ENCODE assay signal across 1 cellular context in the genomic region with DNA sequence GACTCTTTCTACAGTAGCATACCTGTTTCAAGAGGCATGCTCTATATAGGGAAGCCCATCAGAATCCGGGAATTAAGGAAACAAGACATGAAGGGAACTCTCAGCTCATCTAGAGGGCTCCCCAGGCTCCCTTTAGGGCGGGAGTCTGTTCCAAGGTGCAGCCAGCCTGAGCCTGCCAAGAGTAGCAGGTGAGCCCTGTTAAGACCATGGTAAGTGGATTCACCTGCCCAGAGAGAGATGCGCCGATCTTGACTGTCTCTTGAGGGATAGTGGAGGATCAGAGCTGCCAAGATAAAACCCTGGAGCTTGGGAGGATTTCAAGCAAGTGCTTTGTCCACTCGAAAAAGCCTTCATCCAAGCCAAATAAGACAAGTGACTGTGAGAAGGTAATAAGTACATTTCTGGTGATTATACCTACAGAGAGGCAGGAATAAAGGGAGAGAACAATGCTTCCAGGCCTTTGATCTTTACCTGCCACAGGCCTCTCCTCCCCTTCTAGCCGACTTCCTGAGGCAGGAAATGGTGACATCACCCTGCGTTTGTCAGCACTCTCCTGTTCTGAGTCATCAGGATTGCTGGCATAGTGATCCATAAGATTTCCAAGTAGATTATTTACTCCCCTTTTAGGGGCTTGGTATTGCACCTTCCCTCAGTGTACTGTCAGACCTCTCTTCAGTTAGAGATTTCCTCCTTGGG.
A peak's percentile ranks its signal among the peaks of the same experiment; 100 is the strongest.
TF ChIP-seq lines count a peak whose summit lies in the region.

No MANE protein-coding gene starts in this region.

TF ChIP-seq in HepG2, 621 proteins besides CTCF, POLR2A, EP300 and RAD21 (continued from another document and continues in another):
- TF ChIP-seq, protein P1, sequence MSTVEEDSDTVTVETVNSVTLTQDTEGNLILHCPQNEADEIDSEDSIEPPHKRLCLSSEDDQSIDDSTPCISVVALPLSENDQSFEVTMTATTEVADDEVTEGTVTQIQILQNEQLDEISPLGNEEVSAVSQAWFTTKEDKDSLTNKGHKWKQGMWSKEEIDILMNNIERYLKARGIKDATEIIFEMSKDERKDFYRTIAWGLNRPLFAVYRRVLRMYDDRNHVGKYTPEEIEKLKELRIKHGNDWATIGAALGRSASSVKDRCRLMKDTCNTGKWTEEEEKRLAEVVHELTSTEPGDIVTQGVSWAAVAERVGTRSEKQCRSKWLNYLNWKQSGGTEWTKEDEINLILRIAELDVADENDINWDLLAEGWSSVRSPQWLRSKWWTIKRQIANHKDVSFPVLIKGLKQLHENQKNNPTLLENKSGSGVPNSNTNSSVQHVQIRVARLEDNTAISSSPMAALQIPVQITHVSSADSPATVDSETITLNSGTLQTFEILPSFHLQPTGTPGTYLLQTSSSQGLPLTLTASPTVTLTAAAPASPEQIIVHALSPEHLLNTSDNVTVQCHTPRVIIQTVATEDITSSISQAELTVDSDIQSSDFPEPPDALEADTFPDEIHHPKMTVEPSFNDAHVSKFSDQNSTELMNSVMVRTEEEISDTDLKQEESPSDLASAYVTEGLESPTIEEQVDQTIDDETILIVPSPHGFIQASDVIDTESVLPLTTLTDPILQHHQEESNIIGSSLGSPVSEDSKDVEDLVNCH (CRISPR knock-in tag; IDR thresholded peaks at IDR 0.05) = no peak
- TF ChIP-seq, protein P2, sequence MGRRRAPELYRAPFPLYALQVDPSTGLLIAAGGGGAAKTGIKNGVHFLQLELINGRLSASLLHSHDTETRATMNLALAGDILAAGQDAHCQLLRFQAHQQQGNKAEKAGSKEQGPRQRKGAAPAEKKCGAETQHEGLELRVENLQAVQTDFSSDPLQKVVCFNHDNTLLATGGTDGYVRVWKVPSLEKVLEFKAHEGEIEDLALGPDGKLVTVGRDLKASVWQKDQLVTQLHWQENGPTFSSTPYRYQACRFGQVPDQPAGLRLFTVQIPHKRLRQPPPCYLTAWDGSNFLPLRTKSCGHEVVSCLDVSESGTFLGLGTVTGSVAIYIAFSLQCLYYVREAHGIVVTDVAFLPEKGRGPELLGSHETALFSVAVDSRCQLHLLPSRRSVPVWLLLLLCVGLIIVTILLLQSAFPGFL (CRISPR knock-in tag; IDR thresholded peaks at IDR 0.05) = no peak
- no peak for TF ChIP-seq SMAD3 (CRISPR knock-in tag; IDR thresholded peaks at IDR 0.05)
- 0 out of 2 replicates have a peak, but pooled peaks have one; percentile 24 for TF ChIP-seq KDM3A (CRISPR knock-in tag; IDR thresholded peaks at IDR 0.05; ENCODE audit: low read depth)
- TF ChIP-seq GZF1 (CRISPR knock-in tag; IDR thresholded peaks at IDR 0.05) = no peak
- TF ChIP-seq, protein P3, sequence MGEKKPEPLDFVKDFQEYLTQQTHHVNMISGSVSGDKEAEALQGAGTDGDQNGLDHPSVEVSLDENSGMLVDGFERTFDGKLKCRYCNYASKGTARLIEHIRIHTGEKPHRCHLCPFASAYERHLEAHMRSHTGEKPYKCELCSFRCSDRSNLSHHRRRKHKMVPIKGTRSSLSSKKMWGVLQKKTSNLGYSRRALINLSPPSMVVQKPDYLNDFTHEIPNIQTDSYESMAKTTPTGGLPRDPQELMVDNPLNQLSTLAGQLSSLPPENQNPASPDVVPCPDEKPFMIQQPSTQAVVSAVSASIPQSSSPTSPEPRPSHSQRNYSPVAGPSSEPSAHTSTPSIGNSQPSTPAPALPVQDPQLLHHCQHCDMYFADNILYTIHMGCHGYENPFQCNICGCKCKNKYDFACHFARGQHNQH (CRISPR knock-in tag; IDR thresholded peaks at IDR 0.05) = peak; percentile 79
- TF ChIP-seq, protein P4, sequence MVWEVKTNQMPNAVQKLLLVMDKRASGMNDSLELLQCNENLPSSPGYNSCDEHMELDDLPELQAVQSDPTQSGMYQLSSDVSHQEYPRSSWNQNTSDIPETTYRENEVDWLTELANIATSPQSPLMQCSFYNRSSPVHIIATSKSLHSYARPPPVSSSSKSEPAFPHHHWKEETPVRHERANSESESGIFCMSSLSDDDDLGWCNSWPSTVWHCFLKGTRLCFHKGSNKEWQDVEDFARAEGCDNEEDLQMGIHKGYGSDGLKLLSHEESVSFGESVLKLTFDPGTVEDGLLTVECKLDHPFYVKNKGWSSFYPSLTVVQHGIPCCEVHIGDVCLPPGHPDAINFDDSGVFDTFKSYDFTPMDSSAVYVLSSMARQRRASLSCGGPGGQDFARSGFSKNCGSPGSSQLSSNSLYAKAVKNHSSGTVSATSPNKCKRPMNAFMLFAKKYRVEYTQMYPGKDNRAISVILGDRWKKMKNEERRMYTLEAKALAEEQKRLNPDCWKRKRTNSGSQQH (CRISPR knock-in tag; IDR thresholded peaks at IDR 0.05; ENCODE audit: low read depth) = no peak
- TF ChIP-seq, protein P5, sequence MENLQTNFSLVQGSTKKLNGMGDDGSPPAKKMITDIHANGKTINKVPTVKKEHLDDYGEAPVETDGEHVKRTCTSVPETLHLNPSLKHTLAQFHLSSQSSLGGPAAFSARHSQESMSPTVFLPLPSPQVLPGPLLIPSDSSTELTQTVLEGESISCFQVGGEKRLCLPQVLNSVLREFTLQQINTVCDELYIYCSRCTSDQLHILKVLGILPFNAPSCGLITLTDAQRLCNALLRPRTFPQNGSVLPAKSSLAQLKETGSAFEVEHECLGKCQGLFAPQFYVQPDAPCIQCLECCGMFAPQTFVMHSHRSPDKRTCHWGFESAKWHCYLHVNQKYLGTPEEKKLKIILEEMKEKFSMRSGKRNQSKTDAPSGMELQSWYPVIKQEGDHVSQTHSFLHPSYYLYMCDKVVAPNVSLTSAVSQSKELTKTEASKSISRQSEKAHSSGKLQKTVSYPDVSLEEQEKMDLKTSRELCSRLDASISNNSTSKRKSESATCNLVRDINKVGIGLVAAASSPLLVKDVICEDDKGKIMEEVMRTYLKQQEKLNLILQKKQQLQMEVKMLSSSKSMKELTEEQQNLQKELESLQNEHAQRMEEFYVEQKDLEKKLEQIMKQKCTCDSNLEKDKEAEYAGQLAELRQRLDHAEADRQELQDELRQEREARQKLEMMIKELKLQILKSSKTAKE (CRISPR knock-in tag; IDR thresholded peaks at IDR 0.05; ENCODE audit: borderline replicate concordance) = peak; percentile 77; the same call in 1 of the 2 replicates
- TF ChIP-seq, protein P6, sequence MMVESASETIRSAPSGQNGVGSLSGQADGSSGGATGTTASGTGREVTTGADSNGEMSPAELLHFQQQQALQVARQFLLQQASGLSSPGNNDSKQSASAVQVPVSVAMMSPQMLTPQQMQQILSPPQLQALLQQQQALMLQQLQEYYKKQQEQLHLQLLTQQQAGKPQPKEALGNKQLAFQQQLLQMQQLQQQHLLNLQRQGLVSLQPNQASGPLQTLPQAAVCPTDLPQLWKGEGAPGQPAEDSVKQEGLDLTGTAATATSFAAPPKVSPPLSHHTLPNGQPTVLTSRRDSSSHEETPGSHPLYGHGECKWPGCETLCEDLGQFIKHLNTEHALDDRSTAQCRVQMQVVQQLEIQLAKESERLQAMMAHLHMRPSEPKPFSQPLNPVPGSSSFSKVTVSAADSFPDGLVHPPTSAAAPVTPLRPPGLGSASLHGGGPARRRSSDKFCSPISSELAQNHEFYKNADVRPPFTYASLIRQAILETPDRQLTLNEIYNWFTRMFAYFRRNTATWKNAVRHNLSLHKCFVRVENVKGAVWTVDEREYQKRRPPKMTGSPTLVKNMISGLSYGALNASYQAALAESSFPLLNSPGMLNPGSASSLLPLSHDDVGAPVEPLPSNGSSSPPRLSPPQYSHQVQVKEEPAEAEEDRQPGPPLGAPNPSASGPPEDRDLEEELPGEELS (CRISPR knock-in tag; IDR thresholded peaks at IDR 0.05) = peak; percentile 83
- TF ChIP-seq FOXO1 (CRISPR knock-in tag; IDR thresholded peaks at IDR 0.05) = peak; percentile 58; the same call in 1 of the 2 replicates
- TF ChIP-seq JUN (CRISPR knock-in tag; IDR thresholded peaks at IDR 0.05) = peak; percentile 93
- no peak for TF ChIP-seq ZNF441 (CRISPR knock-in tag; IDR thresholded peaks at IDR 0.05; ENCODE audit: borderline replicate concordance)
- peak; percentile 46 to 73; a peak in 3 of 4 replicates for TF ChIP-seq MAFK (conservative IDR thresholded peaks at IDR 0.05 in 1 of 2, IDR thresholded peaks at IDR 0.05 in 1 of 2; ENCODE audit: low read length in 2 of 2)
- TF ChIP-seq, protein P7, sequence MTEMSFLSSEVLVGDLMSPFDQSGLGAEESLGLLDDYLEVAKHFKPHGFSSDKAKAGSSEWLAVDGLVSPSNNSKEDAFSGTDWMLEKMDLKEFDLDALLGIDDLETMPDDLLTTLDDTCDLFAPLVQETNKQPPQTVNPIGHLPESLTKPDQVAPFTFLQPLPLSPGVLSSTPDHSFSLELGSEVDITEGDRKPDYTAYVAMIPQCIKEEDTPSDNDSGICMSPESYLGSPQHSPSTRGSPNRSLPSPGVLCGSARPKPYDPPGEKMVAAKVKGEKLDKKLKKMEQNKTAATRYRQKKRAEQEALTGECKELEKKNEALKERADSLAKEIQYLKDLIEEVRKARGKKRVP (CRISPR knock-in tag; IDR thresholded peaks at IDR 0.05) = peak in 1 of 2 experiments; percentile 67; a peak in 2 of 4 replicates
- TF ChIP-seq TEAD3 (CRISPR knock-in tag; optimal IDR thresholded peaks at IDR 0.05; ENCODE audit: borderline replicate concordance) = peak; percentile 78
- TF ChIP-seq CBX5 (CRISPR knock-in tag; IDR thresholded peaks at IDR 0.05; ENCODE audit: borderline replicate concordance) = peak; percentile 57; the same call in 1 of the 2 replicates
- peak; percentile 70; the same call in 1 of the 2 replicates for TF ChIP-seq JUNB (CRISPR knock-in tag; IDR thresholded peaks at IDR 0.05; ENCODE audit: borderline replicate concordance)
- TF ChIP-seq, protein P8, sequence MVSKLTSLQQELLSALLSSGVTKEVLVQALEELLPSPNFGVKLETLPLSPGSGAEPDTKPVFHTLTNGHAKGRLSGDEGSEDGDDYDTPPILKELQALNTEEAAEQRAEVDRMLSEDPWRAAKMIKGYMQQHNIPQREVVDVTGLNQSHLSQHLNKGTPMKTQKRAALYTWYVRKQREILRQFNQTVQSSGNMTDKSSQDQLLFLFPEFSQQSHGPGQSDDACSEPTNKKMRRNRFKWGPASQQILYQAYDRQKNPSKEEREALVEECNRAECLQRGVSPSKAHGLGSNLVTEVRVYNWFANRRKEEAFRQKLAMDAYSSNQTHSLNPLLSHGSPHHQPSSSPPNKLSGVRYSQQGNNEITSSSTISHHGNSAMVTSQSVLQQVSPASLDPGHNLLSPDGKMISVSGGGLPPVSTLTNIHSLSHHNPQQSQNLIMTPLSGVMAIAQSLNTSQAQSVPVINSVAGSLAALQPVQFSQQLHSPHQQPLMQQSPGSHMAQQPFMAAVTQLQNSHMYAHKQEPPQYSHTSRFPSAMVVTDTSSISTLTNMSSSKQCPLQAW (CRISPR knock-in tag; IDR thresholded peaks at IDR 0.05) = peak; percentile 79
- TF ChIP-seq TCF7 (IDR thresholded peaks at IDR 0.05; ENCODE audit: low read depth) = peak; percentile 94
- no peak for TF ChIP-seq ZNF547 (CRISPR knock-in tag; IDR thresholded peaks at IDR 0.05)
- peak; percentile 99 for TF ChIP-seq FOSL2 (CRISPR knock-in tag; IDR thresholded peaks at IDR 0.05)
- no peak for TF ChIP-seq NR2F6 (IDR thresholded peaks at IDR 0.05)
- TF ChIP-seq NR2F6 (CRISPR knock-in tag; IDR thresholded peaks at IDR 0.05) = peak; percentile 63
- TF ChIP-seq, protein P9, sequence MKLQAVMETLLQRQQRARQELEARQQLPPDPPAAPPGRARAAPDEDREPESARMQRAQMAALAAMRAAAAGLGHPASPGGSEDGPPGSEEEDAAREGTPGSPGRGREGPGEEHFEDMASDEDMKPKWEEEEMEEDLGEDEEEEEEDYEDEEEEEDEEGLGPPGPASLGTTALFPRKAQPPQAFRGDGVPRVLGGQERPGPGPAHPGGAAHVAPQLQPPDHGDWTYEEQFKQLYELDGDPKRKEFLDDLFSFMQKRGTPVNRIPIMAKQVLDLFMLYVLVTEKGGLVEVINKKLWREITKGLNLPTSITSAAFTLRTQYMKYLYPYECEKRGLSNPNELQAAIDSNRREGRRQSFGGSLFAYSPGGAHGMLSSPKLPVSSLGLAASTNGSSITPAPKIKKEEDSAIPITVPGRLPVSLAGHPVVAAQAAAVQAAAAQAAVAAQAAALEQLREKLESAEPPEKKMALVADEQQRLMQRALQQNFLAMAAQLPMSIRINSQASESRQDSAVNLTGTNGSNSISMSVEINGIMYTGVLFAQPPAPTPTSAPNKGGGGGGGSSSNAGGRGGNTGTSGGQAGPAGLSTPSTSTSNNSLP (IDR thresholded peaks at IDR 0.05; ENCODE audit: low read depth, low read length) = peak; percentile 40; the same call in 1 of the 2 replicates
- peak; percentile 75 for TF ChIP-seq IRF2 (CRISPR knock-in tag; IDR thresholded peaks at IDR 0.05)
- no peak for TF ChIP-seq SIN3A (IDR thresholded peaks at IDR 0.05; ENCODE audit: borderline replicate concordance, low read depth, low read length)
- peak; percentile 44; the same call in 1 of the 2 replicates for TF ChIP-seq SAFB2 (CRISPR knock-in tag; IDR thresholded peaks at IDR 0.05; ENCODE audit: borderline replicate concordance, low read depth)
- no peak for TF ChIP-seq GABPA (IDR thresholded peaks at IDR 0.05; ENCODE audit: low read depth, low read length)
- TF ChIP-seq GABPA (CRISPR knock-in tag; IDR thresholded peaks at IDR 0.05; ENCODE audit: low read depth) = peak; percentile 73
- 0 out of 2 replicates have a peak, but pooled peaks have one; percentile 15 for TF ChIP-seq ZNF292 (CRISPR knock-in tag; IDR thresholded peaks at IDR 0.05; ENCODE audit: borderline replicate concordance, low read depth)
- TF ChIP-seq, protein P10, sequence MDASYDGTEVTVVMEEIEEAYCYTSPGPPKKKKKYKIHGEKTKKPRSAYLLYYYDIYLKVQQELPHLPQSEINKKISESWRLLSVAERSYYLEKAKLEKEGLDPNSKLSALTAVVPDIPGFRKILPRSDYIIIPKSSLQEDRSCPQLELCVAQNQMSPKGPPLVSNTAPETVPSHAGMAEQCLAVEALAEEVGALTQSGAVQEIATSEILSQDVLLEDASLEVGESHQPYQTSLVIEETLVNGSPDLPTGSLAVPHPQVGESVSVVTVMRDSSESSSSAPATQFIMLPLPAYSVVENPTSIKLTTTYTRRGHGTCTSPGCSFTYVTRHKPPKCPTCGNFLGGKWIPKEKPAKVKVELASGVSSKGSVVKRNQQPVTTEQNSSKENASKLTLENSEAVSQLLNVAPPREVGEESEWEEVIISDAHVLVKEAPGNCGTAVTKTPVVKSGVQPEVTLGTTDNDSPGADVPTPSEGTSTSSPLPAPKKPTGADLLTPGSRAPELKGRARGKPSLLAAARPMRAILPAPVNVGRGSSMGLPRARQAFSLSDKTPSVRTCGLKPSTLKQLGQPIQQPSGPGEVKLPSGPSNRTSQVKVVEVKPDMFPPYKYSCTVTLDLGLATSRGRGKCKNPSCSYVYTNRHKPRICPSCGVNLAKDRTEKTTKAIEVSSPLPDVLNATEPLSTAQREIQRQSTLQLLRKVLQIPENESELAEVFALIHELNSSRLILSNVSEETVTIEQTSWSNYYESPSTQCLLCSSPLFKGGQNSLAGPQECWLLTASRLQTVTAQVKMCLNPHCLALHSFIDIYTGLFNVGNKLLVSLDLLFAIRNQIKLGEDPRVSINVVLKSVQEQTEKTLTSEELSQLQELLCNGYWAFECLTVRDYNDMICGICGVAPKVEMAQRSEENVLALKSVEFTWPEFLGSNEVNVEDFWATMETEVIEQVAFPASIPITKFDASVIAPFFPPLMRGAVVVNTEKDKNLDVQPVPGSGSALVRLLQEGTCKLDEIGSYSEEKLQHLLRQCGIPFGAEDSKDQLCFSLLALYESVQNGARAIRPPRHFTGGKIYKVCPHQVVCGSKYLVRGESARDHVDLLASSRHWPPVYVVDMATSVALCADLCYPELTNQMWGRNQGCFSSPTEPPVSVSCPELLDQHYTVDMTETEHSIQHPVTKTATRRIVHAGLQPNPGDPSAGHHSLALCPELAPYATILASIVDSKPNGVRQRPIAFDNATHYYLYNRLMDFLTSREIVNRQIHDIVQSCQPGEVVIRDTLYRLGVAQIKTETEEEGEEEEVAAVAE (CRISPR knock-in tag; IDR thresholded peaks at IDR 0.05; ENCODE audit: borderline replicate concordance) = peak; percentile 56; the same call in 1 of the 2 replicates
- 0 out of 2 replicates have a peak, but pooled peaks have one; percentile 41 for TF ChIP-seq ERF (CRISPR knock-in tag; IDR thresholded peaks at IDR 0.05)
- TF ChIP-seq SP5 (CRISPR knock-in tag; IDR thresholded peaks at IDR 0.05; ENCODE audit: borderline replicate concordance, low read depth) = peak; percentile 97
- peak; percentile 37; the same call in 1 of the 2 replicates for TF ChIP-seq CEBPB (IDR thresholded peaks at IDR 0.05; ENCODE audit: borderline replicate concordance, low read depth, low read length)
- no peak for TF ChIP-seq ZNF350 (CRISPR knock-in tag; IDR thresholded peaks at IDR 0.05; ENCODE audit: borderline replicate concordance, low read depth)
